Comparison of ENCODE assay signal across 1 cellular context in genomic region chr1:235504494-235505222, GRCh38.
TF ChIP-seq lines count a peak whose summit lies in the region.

No MANE protein-coding gene starts in this region.

TF ChIP-seq in GM12878, 131 proteins besides CTCF, POLR2A, EP300 and RAD21 (continued from another document and continues in another):
- TF ChIP-seq GATAD2B (conservative IDR thresholded peaks at IDR 0.05; ENCODE audit: low read depth) (no peak; the same call in none of the 2 replicates), TBL1XR1 (IDR thresholded peaks at IDR 0.05; ENCODE audit: low read depth, low read length) (no peak; the same call in 1 of the 2 replicates), ZBTB33 (IDR thresholded peaks at IDR 0.05) (no peak), IKZF1 (conservative IDR thresholded peaks at IDR 0.05) (peak; percentile 98), CHD2 (IDR thresholded peaks at IDR 0.05; ENCODE audit: borderline replicate concordance, low read depth, low read length) (peak; percentile 83), YBX1 (IDR thresholded peaks at IDR 0.05) (no peak), ZNF384 (IDR thresholded peaks at IDR 0.05; ENCODE audit: borderline replicate concordance, low read depth, low read length) (no peak), MEF2A (IDR thresholded peaks at IDR 0.05; ENCODE audit: insufficient read depth, low read depth, low read length) (0 out of 2 replicates have a peak, but pooled peaks have one; percentile 31), FOXM1 (IDR thresholded peaks at IDR 0.05; ENCODE audit: low read depth, low read length) (no peak), CEBPB (IDR thresholded peaks at IDR 0.05; ENCODE audit: borderline replicate concordance in 1 of 2, low read depth in 2 of 2, low read length in 2 of 2) (no peak), SP1 (IDR thresholded peaks at IDR 0.05; ENCODE audit: low read depth, low read length) (peak; percentile 9), RELA (IDR thresholded peaks at IDR 0.05; ENCODE audit: borderline replicate concordance, partially characterized antibody) (peak; percentile 61), EED (IDR thresholded peaks at IDR 0.05; ENCODE audit: low read depth) (peak; percentile 88), KDM1A (IDR thresholded peaks at IDR 0.05; ENCODE audit: borderline replicate concordance) (no peak), RCOR1 (conservative IDR thresholded peaks at IDR 0.05; ENCODE audit: low read depth, low read length) (no peak), ESRRA (IDR thresholded peaks at IDR 0.05; ENCODE audit: low read length) (peak; percentile 27; the same call in 1 of the 2 replicates), MTA3 (IDR thresholded peaks at IDR 0.05; ENCODE audit: borderline replicate concordance, low read length) (no peak), E2F4 (IDR thresholded peaks at IDR 0.05; ENCODE audit: low read depth, low read length) (no peak), BRCA1 (IDR thresholded peaks at IDR 0.05; ENCODE audit: low read depth, low read length) (peak; percentile 31), RBBP5 (conservative IDR thresholded peaks at IDR 0.05) (no peak), STAT3 (IDR thresholded peaks at IDR 0.05; ENCODE audit: low read depth, low read length) (no peak), NBN (IDR thresholded peaks at IDR 0.05) (peak; percentile 73), ATF7 (IDR thresholded peaks at IDR 0.05; ENCODE audit: low read depth) (peak; percentile 58), HDAC2 (IDR thresholded peaks at IDR 0.05) (no peak), FOS (IDR thresholded peaks at IDR 0.05; ENCODE audit: borderline replicate concordance, extremely low read depth, insufficient read length) (no peak), CREB1 (IDR thresholded peaks at IDR 0.05; ENCODE audit: low read depth) (peak; percentile 98), ZNF24 (IDR thresholded peaks at IDR 0.05) (no peak), SIN3A (IDR thresholded peaks at IDR 0.05; ENCODE audit: low read depth, low read length) (no peak), JUNB (IDR thresholded peaks at IDR 0.05) (peak; percentile 14; the same call in 1 of the 2 replicates), NR2F1 (conservative IDR thresholded peaks at IDR 0.05) (peak; percentile 32; the same call in 1 of the 2 replicates), ETV6 (conservative IDR thresholded peaks at IDR 0.05 in 1 of 2, IDR thresholded peaks at IDR 0.05 in 1 of 2; ENCODE audit: borderline replicate concordance in 1 of 2, low read depth in 1 of 2) (no peak), ZNF622 (IDR thresholded peaks at IDR 0.05) (no peak), HDGF (IDR thresholded peaks at IDR 0.05) (peak; percentile 76; the same call in 1 of the 2 replicates), PAX5 (IDR thresholded peaks at IDR 0.05; ENCODE audit: borderline replicate concordance, low read depth, low read length) (peak; percentile 13; the same call in 1 of the 2 replicates), TCF12 (IDR thresholded peaks at IDR 0.05; ENCODE audit: low read depth, low read length) (peak; percentile 48; the same call in 1 of the 2 replicates), CHD4 (IDR thresholded peaks at IDR 0.05) (no peak), NR2C2 (IDR thresholded peaks at IDR 0.05; ENCODE audit: borderline replicate concordance, control insufficient read depth, insufficient read length, low read depth) (no peak), YY1 (IDR thresholded peaks at IDR 0.05; ENCODE audit: low read depth, low read length) (peak; percentile 73; the same call in 1 of the 2 replicates), MTA2 (IDR thresholded peaks at IDR 0.05; ENCODE audit: low read depth) (peak; percentile 48; the same call in 1 of the 2 replicates), ZBED1 (IDR thresholded peaks at IDR 0.05; ENCODE audit: borderline replicate concordance) (no peak), CBX3 (IDR thresholded peaks at IDR 0.05; ENCODE audit: borderline replicate concordance, low read depth) (no peak), PKNOX1 (IDR thresholded peaks at IDR 0.05) (peak; percentile 64), NR2C1 (IDR thresholded peaks at IDR 0.05) (peak; percentile 93), ZNF687 (IDR thresholded peaks at IDR 0.05) (peak; percentile 23; the same call in 1 of the 2 replicates)
- TF ChIP-seq, protein P1, sequence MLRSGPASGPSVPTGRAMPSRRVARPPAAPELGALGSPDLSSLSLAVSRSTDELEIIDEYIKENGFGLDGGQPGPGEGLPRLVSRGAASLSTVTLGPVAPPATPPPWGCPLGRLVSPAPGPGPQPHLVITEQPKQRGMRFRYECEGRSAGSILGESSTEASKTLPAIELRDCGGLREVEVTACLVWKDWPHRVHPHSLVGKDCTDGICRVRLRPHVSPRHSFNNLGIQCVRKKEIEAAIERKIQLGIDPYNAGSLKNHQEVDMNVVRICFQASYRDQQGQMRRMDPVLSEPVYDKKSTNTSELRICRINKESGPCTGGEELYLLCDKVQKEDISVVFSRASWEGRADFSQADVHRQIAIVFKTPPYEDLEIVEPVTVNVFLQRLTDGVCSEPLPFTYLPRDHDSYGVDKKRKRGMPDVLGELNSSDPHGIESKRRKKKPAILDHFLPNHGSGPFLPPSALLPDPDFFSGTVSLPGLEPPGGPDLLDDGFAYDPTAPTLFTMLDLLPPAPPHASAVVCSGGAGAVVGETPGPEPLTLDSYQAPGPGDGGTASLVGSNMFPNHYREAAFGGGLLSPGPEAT (IDR thresholded peaks at IDR 0.05; ENCODE audit: low read depth) = peak; percentile 66
- TF ChIP-seq, protein P2, sequence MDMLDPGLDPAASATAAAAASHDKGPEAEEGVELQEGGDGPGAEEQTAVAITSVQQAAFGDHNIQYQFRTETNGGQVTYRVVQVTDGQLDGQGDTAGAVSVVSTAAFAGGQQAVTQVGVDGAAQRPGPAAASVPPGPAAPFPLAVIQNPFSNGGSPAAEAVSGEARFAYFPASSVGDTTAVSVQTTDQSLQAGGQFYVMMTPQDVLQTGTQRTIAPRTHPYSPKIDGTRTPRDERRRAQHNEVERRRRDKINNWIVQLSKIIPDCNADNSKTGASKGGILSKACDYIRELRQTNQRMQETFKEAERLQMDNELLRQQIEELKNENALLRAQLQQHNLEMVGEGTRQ (IDR thresholded peaks at IDR 0.05; ENCODE audit: borderline replicate concordance, low read depth, low read length) = no peak
- TF ChIP-seq, protein P3, sequence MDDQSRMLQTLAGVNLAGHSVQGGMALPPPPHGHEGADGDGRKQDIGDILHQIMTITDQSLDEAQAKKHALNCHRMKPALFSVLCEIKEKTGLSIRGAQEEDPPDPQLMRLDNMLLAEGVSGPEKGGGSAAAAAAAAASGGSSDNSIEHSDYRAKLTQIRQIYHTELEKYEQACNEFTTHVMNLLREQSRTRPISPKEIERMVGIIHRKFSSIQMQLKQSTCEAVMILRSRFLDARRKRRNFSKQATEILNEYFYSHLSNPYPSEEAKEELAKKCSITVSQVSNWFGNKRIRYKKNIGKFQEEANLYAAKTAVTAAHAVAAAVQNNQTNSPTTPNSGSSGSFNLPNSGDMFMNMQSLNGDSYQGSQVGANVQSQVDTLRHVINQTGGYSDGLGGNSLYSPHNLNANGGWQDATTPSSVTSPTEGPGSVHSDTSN (IDR thresholded peaks at IDR 0.05; ENCODE audit: insufficient replicate concordance, low read depth, low read length) = no peak
- TF ChIP-seq, protein P4, sequence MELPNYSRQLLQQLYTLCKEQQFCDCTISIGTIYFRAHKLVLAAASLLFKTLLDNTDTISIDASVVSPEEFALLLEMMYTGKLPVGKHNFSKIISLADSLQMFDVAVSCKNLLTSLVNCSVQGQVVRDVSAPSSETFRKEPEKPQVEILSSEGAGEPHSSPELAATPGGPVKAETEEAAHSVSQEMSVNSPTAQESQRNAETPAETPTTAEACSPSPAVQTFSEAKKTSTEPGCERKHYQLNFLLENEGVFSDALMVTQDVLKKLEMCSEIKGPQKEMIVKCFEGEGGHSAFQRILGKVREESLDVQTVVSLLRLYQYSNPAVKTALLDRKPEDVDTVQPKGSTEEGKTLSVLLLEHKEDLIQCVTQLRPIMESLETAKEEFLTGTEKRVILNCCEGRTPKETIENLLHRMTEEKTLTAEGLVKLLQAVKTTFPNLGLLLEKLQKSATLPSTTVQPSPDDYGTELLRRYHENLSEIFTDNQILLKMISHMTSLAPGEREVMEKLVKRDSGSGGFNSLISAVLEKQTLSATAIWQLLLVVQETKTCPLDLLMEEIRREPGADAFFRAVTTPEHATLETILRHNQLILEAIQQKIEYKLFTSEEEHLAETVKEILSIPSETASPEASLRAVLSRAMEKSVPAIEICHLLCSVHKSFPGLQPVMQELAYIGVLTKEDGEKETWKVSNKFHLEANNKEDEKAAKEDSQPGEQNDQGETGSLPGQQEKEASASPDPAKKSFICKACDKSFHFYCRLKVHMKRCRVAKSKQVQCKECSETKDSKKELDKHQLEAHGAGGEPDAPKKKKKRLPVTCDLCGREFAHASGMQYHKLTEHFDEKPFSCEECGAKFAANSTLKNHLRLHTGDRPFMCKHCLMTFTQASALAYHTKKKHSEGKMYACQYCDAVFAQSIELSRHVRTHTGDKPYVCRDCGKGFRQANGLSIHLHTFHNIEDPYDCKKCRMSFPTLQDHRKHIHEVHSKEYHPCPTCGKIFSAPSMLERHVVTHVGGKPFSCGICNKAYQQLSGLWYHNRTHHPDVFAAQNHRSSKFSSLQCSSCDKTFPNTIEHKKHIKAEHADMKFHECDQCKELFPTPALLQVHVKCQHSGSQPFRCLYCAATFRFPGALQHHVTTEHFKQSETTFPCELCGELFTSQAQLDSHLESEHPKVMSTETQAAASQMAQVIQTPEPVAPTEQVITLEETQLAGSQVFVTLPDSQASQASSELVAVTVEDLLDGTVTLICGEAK (IDR thresholded peaks at IDR 0.05; ENCODE audit: borderline replicate concordance) = peak; percentile 38; the same call in 1 of the 2 replicates
- TF ChIP-seq, protein P5, sequence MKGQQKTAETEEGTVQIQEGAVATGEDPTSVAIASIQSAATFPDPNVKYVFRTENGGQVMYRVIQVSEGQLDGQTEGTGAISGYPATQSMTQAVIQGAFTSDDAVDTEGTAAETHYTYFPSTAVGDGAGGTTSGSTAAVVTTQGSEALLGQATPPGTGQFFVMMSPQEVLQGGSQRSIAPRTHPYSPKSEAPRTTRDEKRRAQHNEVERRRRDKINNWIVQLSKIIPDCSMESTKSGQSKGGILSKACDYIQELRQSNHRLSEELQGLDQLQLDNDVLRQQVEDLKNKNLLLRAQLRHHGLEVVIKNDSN (IDR thresholded peaks at IDR 0.05; ENCODE audit: borderline replicate concordance, extremely low read length, insufficient read depth, low read depth, low read length) = peak; percentile 30
